Comparison of ENCODE assay signal across 5 cellular contexts in the genomic region with DNA sequence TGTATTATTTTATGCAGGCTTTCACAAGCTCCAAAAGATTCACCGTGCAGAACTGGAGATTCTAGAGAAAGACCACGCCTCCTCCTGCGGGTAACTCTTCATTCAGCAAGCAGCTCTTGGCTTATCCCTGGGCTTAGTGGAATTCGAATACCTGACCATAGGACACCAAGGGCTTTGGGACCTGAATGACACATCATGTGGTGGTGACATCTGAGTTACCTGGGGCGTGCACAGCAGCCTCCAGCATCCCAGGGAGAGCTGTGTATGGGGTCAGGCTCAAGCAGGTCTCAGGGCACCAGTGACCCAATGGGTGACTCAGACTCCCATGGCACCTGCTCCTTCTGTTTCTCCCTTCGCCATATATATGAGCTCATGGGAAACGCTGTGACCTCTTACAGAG. TPM values are rescaled to one million over a fixed set of nuclear protein-coding genes. Genes with fewer than 3 reads are reported as not detected.
"Had no signal": no experiment of that assay in that cellular context is flagged by ENCODE, and none has a peak within 500 bp of the region (broad histone marks: within the 10 kb centered on the region; RNA-seq: fewer than 3 reads in every experiment).

No MANE protein-coding gene starts in this region.

RNA-seq across cellular contexts. Expression of a gene that starts 10.9 kb away (rescaled TPM):
- total RNA-seq: GM23338, H1, H9, HT-29 had no signal
- polyA plus RNA-seq: GM23338, H1, IgD-negative memory B cell had no signal

RNA-seq across cellular contexts. Expression of a gene that starts 27.2 kb away (rescaled TPM):
- total RNA-seq: GM23338, H1, H9, HT-29 had no signal
- polyA plus RNA-seq: H1, IgD-negative memory B cell had no signal

RNA-seq across cellular contexts. Expression of a gene that starts 46.6 kb away (rescaled TPM):
- total RNA-seq: GM23338, H1, H9, HT-29 had no signal
- polyA plus RNA-seq: GM23338, H1, IgD-negative memory B cell had no signal
